ENCODE assay signal across 1 cellular context in the genomic region with DNA sequence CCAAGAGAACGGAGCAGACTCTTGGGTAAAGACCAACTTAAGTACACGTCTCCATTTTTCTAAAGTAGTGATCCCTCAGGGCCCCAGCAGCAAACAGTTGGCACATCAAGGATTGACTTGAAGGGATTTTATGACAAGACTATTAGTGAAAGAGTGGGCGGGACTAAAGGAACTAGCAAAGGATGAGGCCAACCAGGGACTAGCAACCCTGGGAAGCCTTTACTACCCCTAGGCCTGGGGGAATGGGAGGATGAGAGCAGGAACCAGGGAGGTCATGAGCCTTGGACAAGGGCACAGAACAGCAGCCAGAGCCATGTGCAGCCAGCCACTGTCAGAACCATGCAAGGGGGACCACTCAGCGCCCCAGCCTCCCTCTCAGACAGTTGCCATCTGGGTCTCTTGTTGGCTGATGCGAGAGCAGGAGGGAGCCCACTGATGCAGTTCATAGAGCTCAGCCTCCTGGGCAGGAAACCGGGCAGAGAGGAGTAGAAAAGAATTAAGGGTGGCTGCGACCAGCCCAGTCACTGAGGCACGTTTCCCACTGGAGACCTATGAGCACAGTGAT.
TF ChIP-seq lines count a peak whose summit lies in the region.

No MANE protein-coding gene starts in this region.

TF ChIP-seq in IMR-90, 13 proteins besides CTCF, POLR2A, EP300 and RAD21:
- TF ChIP-seq, protein P1, sequence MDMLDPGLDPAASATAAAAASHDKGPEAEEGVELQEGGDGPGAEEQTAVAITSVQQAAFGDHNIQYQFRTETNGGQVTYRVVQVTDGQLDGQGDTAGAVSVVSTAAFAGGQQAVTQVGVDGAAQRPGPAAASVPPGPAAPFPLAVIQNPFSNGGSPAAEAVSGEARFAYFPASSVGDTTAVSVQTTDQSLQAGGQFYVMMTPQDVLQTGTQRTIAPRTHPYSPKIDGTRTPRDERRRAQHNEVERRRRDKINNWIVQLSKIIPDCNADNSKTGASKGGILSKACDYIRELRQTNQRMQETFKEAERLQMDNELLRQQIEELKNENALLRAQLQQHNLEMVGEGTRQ (IDR thresholded peaks at IDR 0.05; ENCODE audit: low read depth, low read length), result no peak
- no peak for TF ChIP-seq RCOR1 (IDR thresholded peaks at IDR 0.05; ENCODE audit: insufficient replicate concordance, low read length)
- TF ChIP-seq CHD1 (IDR thresholded peaks at IDR 0.05; ENCODE audit: low read depth, low read length), result no peak
- no peak for TF ChIP-seq RFX5 (IDR thresholded peaks at IDR 0.05; ENCODE audit: low read depth, low read length)
- TF ChIP-seq SMC3 (IDR thresholded peaks at IDR 0.05; ENCODE audit: low read depth, low read length), result no peak
- TF ChIP-seq NFE2L2 (IDR thresholded peaks at IDR 0.05; ENCODE audit: low read depth, low read length), result no peak
- TF ChIP-seq CEBPB (IDR thresholded peaks at IDR 0.05; ENCODE audit: low read depth, low read length), result no peak
- no peak for TF ChIP-seq FOS (IDR thresholded peaks at IDR 0.05; ENCODE audit: low read depth, low read length)
- TF ChIP-seq MXI1 (IDR thresholded peaks at IDR 0.05; ENCODE audit: borderline replicate concordance, low read depth, low read length), result no peak
- no peak for TF ChIP-seq MAZ (IDR thresholded peaks at IDR 0.05; ENCODE audit: borderline replicate concordance, low read depth, low read length)
- TF ChIP-seq, protein P2, sequence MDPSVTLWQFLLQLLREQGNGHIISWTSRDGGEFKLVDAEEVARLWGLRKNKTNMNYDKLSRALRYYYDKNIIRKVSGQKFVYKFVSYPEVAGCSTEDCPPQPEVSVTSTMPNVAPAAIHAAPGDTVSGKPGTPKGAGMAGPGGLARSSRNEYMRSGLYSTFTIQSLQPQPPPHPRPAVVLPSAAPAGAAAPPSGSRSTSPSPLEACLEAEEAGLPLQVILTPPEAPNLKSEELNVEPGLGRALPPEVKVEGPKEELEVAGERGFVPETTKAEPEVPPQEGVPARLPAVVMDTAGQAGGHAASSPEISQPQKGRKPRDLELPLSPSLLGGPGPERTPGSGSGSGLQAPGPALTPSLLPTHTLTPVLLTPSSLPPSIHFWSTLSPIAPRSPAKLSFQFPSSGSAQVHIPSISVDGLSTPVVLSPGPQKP (IDR thresholded peaks at IDR 0.05; ENCODE audit: borderline replicate concordance, low read depth, low read length), result no peak
- no peak for TF ChIP-seq BHLHE40 (IDR thresholded peaks at IDR 0.05; ENCODE audit: low read depth, low read length)
- TF ChIP-seq MAFK (IDR thresholded peaks at IDR 0.05; ENCODE audit: low read depth, low read length), result no peak
TF ChIP-seq in IMR-90: peak in this region for 0.
